In the genomic region with DNA sequence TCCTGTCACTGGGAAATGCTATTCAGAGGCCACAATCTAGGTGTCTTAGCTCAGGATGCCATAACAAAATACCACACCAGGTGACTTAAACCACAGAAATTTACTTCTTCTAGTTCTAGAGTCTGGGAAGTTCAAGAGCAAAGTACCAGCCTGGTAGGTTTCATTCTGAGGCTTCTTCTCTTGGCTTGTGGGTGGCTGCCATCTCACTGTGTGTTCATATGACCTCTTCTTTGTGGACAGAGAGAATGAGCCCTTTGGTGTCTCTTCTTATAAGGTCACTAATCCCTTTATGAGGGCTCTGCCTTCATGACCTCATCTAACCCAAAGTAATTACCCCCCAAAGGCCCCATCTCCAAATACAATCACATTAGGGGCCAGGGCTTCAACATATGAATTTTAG, we compare ENCODE assay signal across 24 cellular contexts. TPM values are rescaled to one million over a fixed set of nuclear protein-coding genes. Genes with fewer than 3 reads are reported as not detected.
A peak's percentile ranks its signal among the peaks of the same experiment; 100 is the strongest.
DNase-seq lines count a peak whose midpoint lies in the region; ATAC-seq and TF ChIP-seq lines count a peak whose summit lies in the region.
"Had no signal": no experiment of that assay in that cellular context is flagged by ENCODE, and none has a peak within 500 bp of the region (broad histone marks: within the 10 kb centered on the region; RNA-seq: fewer than 3 reads in every experiment).

No MANE protein-coding gene starts in this region.

- no peaks in the 10 kb centered on the region for H3K36me3 ChIP-seq in MM.1S (replicated peaks; ENCODE audit: insufficient read depth, low read length)
- H3K36me3 ChIP-seq: BLaER1, HAP-1, SJSA1 had no signal

- no peak overlapping the region for H3K9ac ChIP-seq in MM.1S (ENCODE audit: low read length)
- H3K9ac ChIP-seq: BLaER1 had no signal

- no peak for DNase-seq in activated CD8-positive, alpha-beta memory T cell treated with anti-CD3 and anti-CD28 coated beads, Interleukin-2, amount 10 ng/mL, durations not matched to agents 7 days and 5 days
- DNase-seq in activated CD8-positive, alpha-beta memory T cell treated with anti-CD3 and anti-CD28 coated beads, Interleukin-2, amount 50 U/mL, for 48 hours = no peak
- DNase-seq in MM.1S = peak; percentile 46
- DNase-seq in islet precursor cell = peak; percentile 44
- no peak for DNase-seq in posterior cingulate gyrus
- DNase-seq in activated CD4-positive, CD25-positive, alpha-beta regulatory T cell (lab: John Stamatoyannopoulos, UW) = no peak
- DNase-seq: 8988T; CD4-positive, CD25-positive, alpha-beta regulatory T cell; GOT3; Kasumi-1; NCI-H1105 treated with DMSO at 0.1 percent for 48 hours; NCI-H146; NCI-H1930; NCI-H2107; NCI-H524; NCI-H748 treated with DMSO at 0.1 percent for 48 hours; Right ventricle myocardium superior; RPMI8226 had no signal

- peaks cover 33% of the 10 kb centered on the region for H3K27me3 Mint-ChIP-seq in activated CD8-positive, alpha-beta memory T cell treated with anti-CD3 and anti-CD28 coated beads, Interleukin-2, amount 10 ng/mL, durations not matched to agents 7 days and 5 days

- no peak overlapping the region for H3K4me3 Mint-ChIP-seq in activated CD8-positive, alpha-beta memory T cell treated with anti-CD3 and anti-CD28 coated beads, Interleukin-2, amount 10 ng/mL, durations not matched to agents 7 days and 5 days
- H3K4me3 Mint-ChIP-seq: CD4-positive, CD25-positive, alpha-beta regulatory T cell had no signal

- no peaks in the 10 kb centered on the region for H3K79me2 ChIP-seq in MM.1S (ENCODE audit: low read length)

- no peak overlapping the region for H3K4me3 ChIP-seq in MM.1S (ENCODE audit: low read length)
- H3K4me3 ChIP-seq: BLaER1, HAP-1, SJSA1 had no signal

- intact Hi-C loops in posterior cingulate gyrus (cut with DNase I) = no loop called here

- peaks cover 20% of the 10 kb centered on the region for H3K4me1 Mint-ChIP-seq in activated CD8-positive, alpha-beta memory T cell treated with anti-CD3 and anti-CD28 coated beads, Interleukin-2, amount 10 ng/mL, durations not matched to agents 7 days and 5 days

- H3K36me3 Mint-ChIP-seq in activated CD8-positive, alpha-beta memory T cell treated with anti-CD3 and anti-CD28 coated beads, Interleukin-2, amount 10 ng/mL, durations not matched to agents 7 days and 5 days = peaks cover 1% of the 10 kb centered on the region
- H3K36me3 Mint-ChIP-seq: CD4-positive, CD25-positive, alpha-beta regulatory T cell had no signal

- peaks cover 24% of the 10 kb centered on the region for H3K4me1 ChIP-seq in MM.1S (ENCODE audit: low read length)

- peak; percentile 45 for ATAC-seq in activated CD8-positive, alpha-beta memory T cell treated with anti-CD3 and anti-CD28 coated beads, Interleukin-2, amount 10 ng/mL, durations not matched to agents 7 days and 5 days
- ATAC-seq in GM18909 (IDR thresholded peaks at IDR 0.05; ENCODE audit: poor library complexity, unreplicated experiment) (peak; percentile 27), GM18502 (IDR thresholded peaks at IDR 0.05; ENCODE audit: poor library complexity, unreplicated experiment) (no peak)

- H3K27ac ChIP-seq in MM.1S (ENCODE audit: low read length) = peak overlapping the region; percentile 13; the same call in 1 of the 2 replicates
- H3K27ac ChIP-seq: BLaER1, HL-60, SJSA1 had no signal

- CTCF ChIA-PET in activated CD8-positive, alpha-beta memory T cell treated with anti-CD3 and anti-CD28 coated beads, Interleukin-2, amount 10 ng/mL, durations not matched to agents 7 days and 5 days (lab: Charles Lee) = no interaction called here

- no peak for TF ChIP-seq CTCF in MM.1S (IDR thresholded peaks at IDR 0.05; ENCODE audit: low read length)

- H3K27ac Mint-ChIP-seq in activated CD8-positive, alpha-beta memory T cell treated with anti-CD3 and anti-CD28 coated beads, Interleukin-2, amount 10 ng/mL, durations not matched to agents 7 days and 5 days = no peak overlapping the region
- H3K27ac Mint-ChIP-seq: CD4-positive, CD25-positive, alpha-beta regulatory T cell had no signal

- H4K20me1 ChIP-seq in MM.1S (ENCODE audit: insufficient read depth, low read length) = no peaks in the 10 kb centered on the region
- H4K20me1 ChIP-seq: BLaER1 had no signal

- H3F3A ChIP-seq in MM.1S (ENCODE audit: insufficient read depth, low read length) = peaks cover 22% of the 10 kb centered on the region

- no peak overlapping the region for H3K4me2 ChIP-seq in MM.1S (ENCODE audit: low read depth, low read length)
- H3K4me2 ChIP-seq: BLaER1 had no signal

- H3K9me3 ChIP-seq in MM.1S (replicated peaks; ENCODE audit: insufficient read depth, low read length) = no peaks in the 10 kb centered on the region
- H3K9me3 ChIP-seq: BLaER1, HAP-1, SJSA1 had no signal

- no peaks in the 10 kb centered on the region for H3K9me3 Mint-ChIP-seq in activated CD8-positive, alpha-beta memory T cell treated with anti-CD3 and anti-CD28 coated beads, Interleukin-2, amount 10 ng/mL, durations not matched to agents 7 days and 5 days (ENCODE audit: low read depth)

- no peaks in the 10 kb centered on the region for H3K9me2 ChIP-seq in MM.1S (replicated peaks; ENCODE audit: insufficient read depth, low read length)

- no peak overlapping the region for H2AFZ ChIP-seq in MM.1S (ENCODE audit: low read length)

- H3K27me3 ChIP-seq in MM.1S (replicated peaks; ENCODE audit: insufficient read depth, low read length) = no peaks in the 10 kb centered on the region
- H3K27me3 ChIP-seq: BLaER1, SJSA1 had no signal

RNA-seq across cellular contexts. Expression of a gene that starts 57.3 kb away (rescaled TPM):
- 10 to 100 TPM in 1 of 2 experiments, 1 to 10 TPM in 1; 9.1 to 36.4 TPM for total RNA-seq in activated CD8-positive, alpha-beta memory T cell treated with anti-CD3 and anti-CD28 coated beads, Interleukin-2, amount 10 ng/mL, durations not matched to agents 7 days and 5 days

Comparison
In these comparisons a context has a peak if more than half of its experiments do, and no peak if none do; other contexts are left out.
1. DNase-seq: peak in MM.1S (single experiment) and islet precursor cell (single experiment); none in activated CD8-positive, alpha-beta memory T cell treated with anti-CD3 and anti-CD28 coated beads, Interleukin-2, amount 10 ng/mL, durations not matched to agents 7 days and 5 days (single experiment), activated CD8-positive, alpha-beta memory T cell treated with anti-CD3 and anti-CD28 coated beads, Interleukin-2, amount 50 U/mL, for 48 hours (single experiment), posterior cingulate gyrus (0 of 10) and activated CD4-positive, CD25-positive, alpha-beta regulatory T cell (0 of 4).